Comparison of ENCODE assay signal across 17 cellular contexts in the genomic region with DNA sequence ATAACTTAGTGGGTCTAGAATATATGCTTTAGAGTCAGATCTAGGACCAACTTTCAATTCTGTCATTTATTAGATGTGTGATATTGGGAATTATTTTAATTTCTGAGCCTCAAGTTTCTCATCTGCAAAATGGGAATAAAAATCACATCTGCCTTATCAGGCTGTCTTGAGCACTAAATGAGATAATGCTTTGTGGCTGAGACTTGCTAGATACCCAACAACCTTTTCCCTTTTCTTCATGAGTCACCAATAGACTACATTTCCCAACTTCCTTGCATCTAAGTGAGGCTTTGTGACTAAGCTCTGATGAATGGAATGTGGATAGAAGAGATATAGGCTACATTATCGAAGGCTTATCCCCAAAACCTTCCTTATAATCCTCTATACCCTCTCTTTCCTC.
DNase-seq lines count a peak whose midpoint lies in the region; ATAC-seq, FAIRE-seq and TF ChIP-seq lines count a peak whose summit lies in the region.
"Had no signal": no experiment of that assay in that cellular context is flagged by ENCODE, and none has a peak within 500 bp of the region (broad histone marks: within the 10 kb centered on the region; RNA-seq: fewer than 3 reads in every experiment).

No MANE protein-coding gene starts in this region.

- peaks cover 0 to 4% (median 0%) of the 10 kb centered on the region in 5 donors for H3K27me3 Mint-ChIP-seq in naive thymus-derived CD4-positive, alpha-beta T cell
- H3K27me3 Mint-ChIP-seq: activated B cell treated with CpG ODN at 0.5 μM for 24 hours had no signal

- DNase-seq in GM03348 (ENCODE audit: low spot score): peak; percentile 61
- peak; percentile 90 for DNase-seq in NCI-H226
- peak; percentile 28 for DNase-seq in endothelial cell of umbilical vein (ENCODE audit: low read depth, low spot score)
- DNase-seq in naive thymus-derived CD4-positive, alpha-beta T cell: no peak
- DNase-seq in psoas muscle: no peak
- DNase-seq in NCI-H748 treated with DMSO at 0.1 percent for 48 hours (lab: John Stamatoyannopoulos, UW): no peak
- DNase-seq in DMS53 treated with DMSO at 0.1 percent for 48 hours (lab: John Stamatoyannopoulos, UW; ENCODE audit: unreplicated experiment): no peak
- no peak for DNase-seq in glomerular visceral epithelial cell (ENCODE audit: extremely low spot score)
- DNase-seq: activated B cell treated with CpG ODN at 0.5 μM for 24 hours; activated CD8-positive, alpha-beta memory T cell treated with anti-CD3 and anti-CD28 coated beads, Interleukin-2, amount 50 U/mL, for 4 hours; CD8-positive, alpha-beta T cell; left colon; NCI-H1092 treated with DMSO at 0.1 percent for 48 hours; NCI-H524 had no signal

- no peak overlapping the region for H3K9ac ChIP-seq in endothelial cell of umbilical vein (replicated peaks; ENCODE audit: extremely low read depth, insufficient read depth, low read length)
- H3K9ac ChIP-seq: neural progenitor cell had no signal

- H3K27me3 ChIP-seq in endothelial cell of umbilical vein (ENCODE audit: control insufficient read depth in 2 of 2, insufficient read depth in 2 of 2, low read length in 2 of 2) (no peaks in the 10 kb centered on the region), psoas muscle (ENCODE audit: insufficient read depth in 3 of 3, low read length in 2 of 3) (no peaks in the 10 kb centered on the region)
- H3K27me3 ChIP-seq in naive thymus-derived CD4-positive, alpha-beta T cell (ENCODE audit: control insufficient read depth in 2 of 2, insufficient read depth in 2 of 2, low read length in 2 of 2): no peaks in the 10 kb centered on the region
- H3K27me3 ChIP-seq: neural progenitor cell had no signal

- H3K4me1 Mint-ChIP-seq in naive thymus-derived CD4-positive, alpha-beta T cell: peaks cover 0 to 27% (median 4%) of the 10 kb centered on the region in 7 donors

- WGBS in psoas muscle, 3 donors: 93 to 98% (median 96%) methylated on average over 1 of the region's 1 CpG

- no peak overlapping the region for H3K4me2 ChIP-seq in endothelial cell of umbilical vein (ENCODE audit: insufficient read depth, low read length)
- H3K4me2 ChIP-seq: neural progenitor cell had no signal

- CTCF ChIA-PET in endothelial cell of umbilical vein (lab: Charles Lee): interaction anchor here (1.0 to 1.2 kb wide), 2 partner anchors 17 to 18 kb away, joined by 3 read pairs; no protein-coding TSS in a partner anchor
- CTCF ChIA-PET in naive thymus-derived CD4-positive, alpha-beta T cell (lab: Charles Lee): no interaction called here

- H3K27ac ChIP-seq in endothelial cell of umbilical vein (ENCODE audit: insufficient read depth, low read depth, low read length) (no peak overlapping the region), psoas muscle (no peak overlapping the region)
- H3K27ac ChIP-seq in naive thymus-derived CD4-positive, alpha-beta T cell (ENCODE audit: low read depth, low read length): no peak overlapping the region
- H3K27ac ChIP-seq: neural progenitor cell had no signal

- H3K4me3 ChIP-seq in endothelial cell of umbilical vein (replicated peaks in 1 of 3; ENCODE audit: insufficient read depth in 1 of 3, low read depth in 1 of 3, low read length in 3 of 3) (no peak overlapping the region), psoas muscle (no peak overlapping the region)
- H3K4me3 ChIP-seq in naive thymus-derived CD4-positive, alpha-beta T cell (ENCODE audit: low read length): no peak overlapping the region
- H3K4me3 ChIP-seq: neural progenitor cell had no signal

- no peak overlapping the region for H3K4me3 Mint-ChIP-seq in naive thymus-derived CD4-positive, alpha-beta T cell
- H3K4me3 Mint-ChIP-seq: activated B cell treated with CpG ODN at 0.5 μM for 24 hours; CD8-positive, alpha-beta T cell; neural progenitor cell had no signal

- H3K9me3 Mint-ChIP-seq in naive thymus-derived CD4-positive, alpha-beta T cell: peaks cover 0 to 13% (median 0%) of the 10 kb centered on the region in 11 donors
- H3K9me3 Mint-ChIP-seq: activated B cell treated with CpG ODN at 0.5 μM for 24 hours; CD8-positive, alpha-beta T cell; neural progenitor cell had no signal

- FAIRE-seq in endothelial cell of umbilical vein (lab: Jason Lieb, UNC): peak; percentile 86
- FAIRE-seq: H54 had no signal

- H3K79me2 ChIP-seq in endothelial cell of umbilical vein (ENCODE audit: control insufficient read depth, insufficient read depth, low read length): no peaks in the 10 kb centered on the region

- H3K36me3 Mint-ChIP-seq in naive thymus-derived CD4-positive, alpha-beta T cell: peaks cover 0 to 2% (median 0%) of the 10 kb centered on the region in 5 donors
- H3K36me3 Mint-ChIP-seq: activated naive CD4-positive, alpha-beta T cell treated with anti-CD3 and anti-CD28 coated beads, Interleukin-2, amount 50 U/mL, for 72 hours; CD8-positive, alpha-beta T cell; neural progenitor cell had no signal

- intact Hi-C loops in endothelial cell of umbilical vein (cut with micrococcal nuclease) (loop anchor here (5.0 kb wide), 1 partner anchor 209 kb away; no protein-coding TSS in a partner anchor), psoas muscle (cut with DNase I) (no loop called here)
- intact Hi-C loops in naive thymus-derived CD4-positive, alpha-beta T cell (cut with micrococcal nuclease): no loop called here

- TF ChIP-seq CTCF in endothelial cell of umbilical vein (IDR thresholded peaks at IDR 0.05; ENCODE audit: extremely low read depth in 1 of 2, insufficient read depth in 1 of 2, low read depth in 1 of 2, low read length in 2 of 2) (no peak), psoas muscle (IDR thresholded peaks at IDR 0.05) (no peak)

- BruUV-seq in endothelial cell of umbilical vein (replicated peaks; lab: Mats Ljungman, UMichigan): no TSS peak

- H3K9me1 ChIP-seq in endothelial cell of umbilical vein (replicated peaks; ENCODE audit: control insufficient read depth, extremely low read depth, insufficient read depth, low read length): no peaks in the 10 kb centered on the region

- H3K4me1 ChIP-seq in endothelial cell of umbilical vein (ENCODE audit: control insufficient read depth, extremely low read depth, insufficient read depth, low read length) (peaks cover 13% of the 10 kb centered on the region), psoas muscle (no peaks in the 10 kb centered on the region)
- no peaks in the 10 kb centered on the region for H3K4me1 ChIP-seq in naive thymus-derived CD4-positive, alpha-beta T cell (ENCODE audit: control insufficient read depth in 2 of 2, insufficient read depth in 2 of 2, low read length in 2 of 2)
- H3K4me1 ChIP-seq: neural progenitor cell had no signal

- POLR2A ChIA-PET in endothelial cell of umbilical vein (lab: Charles Lee): no interaction called here
- POLR2A ChIA-PET in naive thymus-derived CD4-positive, alpha-beta T cell (lab: Charles Lee): no interaction called here

- H3K36me3 ChIP-seq in endothelial cell of umbilical vein (ENCODE audit: control insufficient read depth in 2 of 2, extremely low read depth in 1 of 2, insufficient read depth in 2 of 2, low read length in 2 of 2) (no peaks in the 10 kb centered on the region), psoas muscle (ENCODE audit: insufficient read depth in 1 of 2, low read depth in 1 of 2) (no peaks in the 10 kb centered on the region)
- no peaks in the 10 kb centered on the region for H3K36me3 ChIP-seq in naive thymus-derived CD4-positive, alpha-beta T cell (ENCODE audit: control insufficient read depth in 2 of 3, insufficient read depth in 3 of 3, low read length in 3 of 3)
- H3K36me3 ChIP-seq: neural progenitor cell had no signal

- no peaks in the 10 kb centered on the region for H4K20me1 ChIP-seq in endothelial cell of umbilical vein (replicated peaks; ENCODE audit: control insufficient read depth, extremely low read depth, insufficient read depth, low read length)

- no peak for TF ChIP-seq POLR2A in endothelial cell of umbilical vein (IDR thresholded peaks at IDR 0.05; ENCODE audit: low read depth, low read length)

- H3K9me3 ChIP-seq in endothelial cell of umbilical vein (replicated peaks; ENCODE audit: control insufficient read depth, insufficient read depth, low read length) (no peaks in the 10 kb centered on the region), psoas muscle (no peaks in the 10 kb centered on the region)
- no peaks in the 10 kb centered on the region for H3K9me3 ChIP-seq in naive thymus-derived CD4-positive, alpha-beta T cell (ENCODE audit: control insufficient read depth in 2 of 3, low read length in 3 of 3)

- dilution Hi-C loops in endothelial cell of umbilical vein (cut with MboI; ENCODE audit: extremely low pct_ligation_motif_present, low sequenced_read_pairs): no loop called here

- ATAC-seq in naive thymus-derived CD4-positive, alpha-beta T cell: peak; percentile 22
- no peak for ATAC-seq in psoas muscle
- ATAC-seq: activated naive CD4-positive, alpha-beta T cell treated with anti-CD3 and anti-CD28 coated beads, Interleukin-2, amount 50 U/mL, for 72 hours; CD8-positive, alpha-beta T cell; left colon had no signal

- H3K27ac Mint-ChIP-seq in naive thymus-derived CD4-positive, alpha-beta T cell: no peak overlapping the region
- H3K27ac Mint-ChIP-seq: activated B cell treated with CpG ODN at 0.5 μM for 24 hours; activated naive CD4-positive, alpha-beta T cell treated with anti-CD3 and anti-CD28 coated beads, Interleukin-2, amount 50 U/mL, for 72 hours; CD8-positive, alpha-beta T cell; neural progenitor cell had no signal

- H2AFZ ChIP-seq in endothelial cell of umbilical vein (ENCODE audit: low read depth, low read length): no peak overlapping the region
- H2AFZ ChIP-seq: neural progenitor cell had no signal

TF ChIP-seq in endothelial cell of umbilical vein, 7 proteins besides CTCF, POLR2A, EP300 and RAD21:
- TF ChIP-seq POLR2AphosphoS5 (IDR thresholded peaks at IDR 0.05; ENCODE audit: insufficient read depth, low read depth, low read length) (peak; percentile 51), FOS (IDR thresholded peaks at IDR 0.05; ENCODE audit: borderline replicate concordance, insufficient read depth, low read length) (peak; percentile 89), GATA2 (IDR thresholded peaks at IDR 0.05; ENCODE audit: insufficient read depth, insufficient read length, low read depth, low read length) (peak; percentile 89), JUN (IDR thresholded peaks at IDR 0.05; ENCODE audit: borderline replicate concordance, insufficient read depth, insufficient read length, low read depth) (peak; percentile 53)
- TF ChIP-seq, protein P1, sequence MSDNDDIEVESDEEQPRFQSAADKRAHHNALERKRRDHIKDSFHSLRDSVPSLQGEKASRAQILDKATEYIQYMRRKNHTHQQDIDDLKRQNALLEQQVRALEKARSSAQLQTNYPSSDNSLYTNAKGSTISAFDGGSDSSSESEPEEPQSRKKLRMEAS (IDR thresholded peaks at IDR 0.05; ENCODE audit: insufficient read depth, insufficient read length): no peak

Comparison
In these comparisons a context has a peak if more than half of its experiments do, and no peak if none do; other contexts are left out.
1. DNase-seq: peak in GM03348 (single experiment), NCI-H226 (single experiment) and endothelial cell of umbilical vein (single experiment); none in naive thymus-derived CD4-positive, alpha-beta T cell (0 of 9), psoas muscle (0 of 2), NCI-H748 treated with DMSO at 0.1 percent for 48 hours (single experiment), DMS53 treated with DMSO at 0.1 percent for 48 hours (single experiment) and glomerular visceral epithelial cell (single experiment).